ENCODE assay signal across 15 cellular contexts in genomic region chr6:47519279-47519678, GRCh38.
"Had no signal": no experiment of that assay in that cellular context is flagged by ENCODE, and none has a peak within 500 bp of the region (broad histone marks: within the 10 kb centered on the region; RNA-seq: fewer than 3 reads in every experiment).

No MANE protein-coding gene starts in this region.

- DNase-seq: activated CD4-positive, alpha-beta memory T cell treated with anti-CD3 and anti-CD28 coated beads, Interleukin-2, amount 10 ng/mL, durations not matched to agents 7 days and 5 days; activated CD4-positive, alpha-beta T cell treated with anti-CD3 and anti-CD28 coated beads for 36 hours; activated gamma-delta T cell treated with Interleukin-2 at 50 U/mL for 16 hours; activated naive CD8-positive, alpha-beta T cell treated with anti-CD3 and anti-CD28 coated beads for 36 hours; activated T-cell treated with anti-CD3 and anti-CD28 coated beads, Interleukin-2, amount 50 U/mL, for 48 hours; anterior cingulate cortex; esophagus squamous epithelium; foreskin fibroblast; immature natural killer cell; left cardiac atrium; nephron progenitor cell; stimulated activated CD4-positive, alpha-beta T cell treated with anti-CD3 and anti-CD28 coated beads, Interleukin-4, amount 100 ng/mL, for 4 hours; stimulated activated naive CD8-positive, alpha-beta T cell treated with anti-CD3 and anti-CD28 coated beads, Interleukin-15, amount 100 ng/mL, for 72 hours; T-helper 9 cell; testis had no signal

- H3K9me3 ChIP-seq: esophagus squamous epithelium, testis had no signal

- H3K4me1 ChIP-seq: esophagus squamous epithelium, testis had no signal

- H3K27ac ChIP-seq: esophagus squamous epithelium, testis had no signal

- H3K27me3 ChIP-seq: esophagus squamous epithelium, testis had no signal

- H3K4me3 ChIP-seq: esophagus squamous epithelium, testis had no signal
